Comparison of ENCODE assay signal across 9 cellular contexts in the genomic region with DNA sequence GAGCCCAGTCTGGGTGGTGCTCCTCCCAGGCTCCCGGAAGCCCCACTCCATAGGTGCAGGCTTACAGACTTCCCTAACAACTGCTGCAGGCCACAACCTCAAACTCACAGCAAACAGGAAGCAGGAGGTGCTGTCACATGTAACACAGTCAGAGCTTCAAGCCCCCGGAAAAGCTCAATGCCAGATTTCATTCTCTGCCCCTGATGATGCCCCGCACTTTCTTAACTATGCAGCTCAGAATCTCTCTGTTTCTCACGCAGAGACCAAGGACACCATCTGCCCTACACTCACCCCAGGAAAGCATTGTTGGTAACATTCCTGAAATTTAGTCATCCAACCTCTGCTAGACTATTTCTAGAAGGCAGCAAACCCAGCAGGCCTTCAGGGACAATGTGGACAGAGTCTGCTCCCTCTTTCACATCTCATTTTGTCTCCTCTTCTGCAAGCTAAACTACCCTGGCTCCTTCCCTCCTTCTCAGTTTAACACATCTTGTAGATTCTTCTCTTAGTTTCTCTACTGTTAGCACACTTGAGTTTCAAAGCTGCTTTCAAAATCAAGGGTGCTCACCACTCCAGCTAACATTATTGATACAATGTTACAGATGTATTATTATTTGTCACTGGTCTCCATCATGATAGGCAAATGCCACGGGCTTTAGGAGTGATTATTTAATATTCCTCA.
DNase-seq lines count a peak whose midpoint lies in the region; ATAC-seq lines count a peak whose summit lies in the region.
"Had no signal": no experiment of that assay in that cellular context is flagged by ENCODE, and none has a peak within 500 bp of the region (broad histone marks: within the 10 kb centered on the region; RNA-seq: fewer than 3 reads in every experiment).

No MANE protein-coding gene starts in this region.

- H3K9ac ChIP-seq in adipocyte (ENCODE audit: low read length), result peak overlapping the region; percentile 33

- peak; percentile 86 for ATAC-seq in HG03066 (IDR thresholded peaks at IDR 0.05; ENCODE audit: low read depth, unreplicated experiment)

- no peaks in the 10 kb centered on the region for H3K36me3 Mint-ChIP-seq in T-helper 2 cell treated with Interferon-gamma antibody and Interleukin-4, amounts not matched to agents 5 μg/mL and 100 μg/mL, for 36 hours (ENCODE audit: low read depth)

- peak; percentile 91 for DNase-seq in ELR (ENCODE audit: low read depth)
- peak; percentile 89 for DNase-seq in adipocyte (ENCODE audit: low read depth)
- peak; percentile 93 for DNase-seq in iris pigment epithelial cell (ENCODE audit: low read depth)
- DNase-seq in T-helper 2 cell treated with Interferon-gamma antibody and Interleukin-4, amounts not matched to agents 5 μg/mL and 100 μg/mL, for 36 hours (ENCODE audit: low spot score), result no peak
- no peak for DNase-seq in NCI-H128 (lab: John Stamatoyannopoulos, UW; ENCODE audit: unreplicated experiment)
- no peak for DNase-seq in LoVo (ENCODE audit: low spot score)
- no peak for DNase-seq in NCI-H524 treated with DMSO at 0.1 percent for 48 hours (lab: John Stamatoyannopoulos, UW)

- H3K27me3 Mint-ChIP-seq in T-helper 2 cell treated with Interferon-gamma antibody and Interleukin-4, amounts not matched to agents 5 μg/mL and 100 μg/mL, for 36 hours (ENCODE audit: low read depth), result no peaks in the 10 kb centered on the region
- H3K27me3 Mint-ChIP-seq: stimulated activated naive CD8-positive, alpha-beta T cell treated with anti-CD3 and anti-CD28 coated beads, Interleukin-15, Interleukin-2, amounts not matched to agents 100 ng/mL and 50 ng/mL, for 24 hours had no signal

- no peak overlapping the region for H3K27ac Mint-ChIP-seq in T-helper 2 cell treated with Interferon-gamma antibody and Interleukin-4, amounts not matched to agents 5 μg/mL and 100 μg/mL, for 36 hours
- H3K27ac Mint-ChIP-seq: stimulated activated naive CD8-positive, alpha-beta T cell treated with anti-CD3 and anti-CD28 coated beads, Interleukin-15, Interleukin-2, amounts not matched to agents 100 ng/mL and 50 ng/mL, for 24 hours had no signal

- no peak overlapping the region for H3K4me3 ChIP-seq in adipocyte (ENCODE audit: low read length)

- H3K4me1 ChIP-seq in adipocyte (ENCODE audit: control insufficient read depth, insufficient read depth, low read length), result peaks cover 33% of the 10 kb centered on the region

- H3K4me1 Mint-ChIP-seq in T-helper 2 cell treated with Interferon-gamma antibody and Interleukin-4, amounts not matched to agents 5 μg/mL and 100 μg/mL, for 36 hours (ENCODE audit: low read depth), result no peaks in the 10 kb centered on the region

- H3K27me3 ChIP-seq in adipocyte (replicated peaks; ENCODE audit: control insufficient read depth, insufficient read depth, low read length), result no peaks in the 10 kb centered on the region

- H3K36me3 ChIP-seq in adipocyte (ENCODE audit: control insufficient read depth, insufficient read depth, low read length, severe bottlenecking), result no peaks in the 10 kb centered on the region

- peaks cover 5% of the 10 kb centered on the region for H3K9me3 Mint-ChIP-seq in T-helper 2 cell treated with Interferon-gamma antibody and Interleukin-4, amounts not matched to agents 5 μg/mL and 100 μg/mL, for 36 hours

- H3K9me3 ChIP-seq in adipocyte (ENCODE audit: control insufficient read depth, low read length), result no peaks in the 10 kb centered on the region

- H3K4me3 Mint-ChIP-seq in T-helper 2 cell treated with Interferon-gamma antibody and Interleukin-4, amounts not matched to agents 5 μg/mL and 100 μg/mL, for 36 hours, result no peak overlapping the region
- H3K4me3 Mint-ChIP-seq: stimulated activated naive CD8-positive, alpha-beta T cell treated with anti-CD3 and anti-CD28 coated beads, Interleukin-15, Interleukin-2, amounts not matched to agents 100 ng/mL and 50 ng/mL, for 24 hours had no signal

Comparison
In these comparisons a context has a peak if more than half of its experiments do, and no peak if none do; other contexts are left out.
1. DNase-seq: peak in ELR (single experiment), adipocyte (single experiment) and iris pigment epithelial cell (single experiment); none in T-helper 2 cell treated with Interferon-gamma antibody and Interleukin-4, amounts not matched to agents 5 μg/mL and 100 μg/mL, for 36 hours (single experiment), NCI-H128 (single experiment), LoVo (single experiment) and NCI-H524 treated with DMSO at 0.1 percent for 48 hours (single experiment).